8 cellular contexts compared by ENCODE assay signal in the genomic region with DNA sequence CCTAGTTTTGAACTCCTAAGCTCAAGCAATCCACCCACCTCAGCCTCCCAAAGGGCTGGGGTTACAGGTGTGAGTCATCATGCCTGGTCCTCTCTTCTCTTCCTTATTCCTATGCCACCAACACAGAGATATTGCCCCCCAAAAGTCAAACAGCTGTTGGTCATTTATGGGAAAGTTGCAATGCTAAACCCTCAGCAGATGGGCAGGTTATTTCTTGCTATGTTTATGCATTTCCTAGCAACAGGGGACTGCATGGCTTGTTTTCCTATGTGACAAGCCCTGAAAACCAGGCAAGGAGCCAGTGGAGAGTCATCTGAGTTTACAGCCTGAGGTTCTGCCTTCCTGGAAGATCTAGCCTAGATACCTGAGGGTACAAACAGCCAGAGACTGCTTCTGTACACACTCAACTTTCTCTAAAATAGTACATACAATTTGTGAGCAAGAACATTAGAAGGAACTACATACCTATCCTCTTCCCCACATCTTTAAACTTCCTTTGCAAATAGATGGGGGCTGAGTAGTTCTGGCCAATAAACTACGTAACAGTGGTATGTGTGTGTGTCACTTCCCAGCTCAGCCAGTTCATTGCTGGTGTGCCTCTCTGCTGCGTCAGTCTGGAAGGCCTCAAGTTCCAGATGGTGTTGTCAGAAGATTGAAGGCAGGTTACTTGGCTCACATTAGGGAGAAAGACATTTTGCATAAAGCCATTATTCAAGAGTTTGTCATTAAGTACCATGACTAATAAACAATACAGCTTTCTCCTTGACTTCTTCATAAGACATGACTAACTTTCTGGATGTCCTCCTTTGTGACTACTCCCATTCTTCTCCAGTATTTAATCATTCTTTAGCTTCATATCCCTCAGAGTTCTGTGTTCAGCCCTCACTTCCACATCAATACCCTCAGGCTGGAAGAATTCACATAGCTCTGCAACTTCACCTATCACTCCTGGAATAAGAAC.
DNase-seq lines count a peak whose midpoint lies in the region; TF ChIP-seq lines count a peak whose summit lies in the region.

No MANE protein-coding gene starts in this region.

- TF ChIP-seq POLR2A in ovary (IDR thresholded peaks at IDR 0.05): no peak

- H3K27ac ChIP-seq in esophagus (ENCODE audit: low read depth in 2 of 2, low read length in 1 of 2) (peak overlapping the region; percentile 86 to 87), ovary (peak overlapping the region in 1 of 2 donors; percentile 9)

- H3K36me3 ChIP-seq in esophagus (ENCODE audit: control insufficient read depth in 2 of 2, insufficient read depth in 2 of 2, low read length in 1 of 2): no peaks in the 10 kb centered on the region
- H3K36me3 ChIP-seq in ovary: no peaks in the 10 kb centered on the region

- in situ Hi-C loops in G401 (cut with HindIII; ENCODE audit: low sequenced_read_pairs): no loop called here

- intact Hi-C loops in ovary (cut with DNase I): no loop called here

- no peak for TF ChIP-seq CTCF in ovary (IDR thresholded peaks at IDR 0.05)

- no peaks in the 10 kb centered on the region for H3K9me3 ChIP-seq in esophagus (ENCODE audit: control insufficient read depth in 2 of 2, insufficient read depth in 1 of 2, low read depth in 1 of 2, low read length in 1 of 2)
- no peaks in the 10 kb centered on the region for H3K9me3 ChIP-seq in ovary

- no peak overlapping the region for H3K4me3 ChIP-seq in esophagus (ENCODE audit: low read depth in 1 of 2, low read length in 2 of 2)
- H3K4me3 ChIP-seq in ovary: no peak overlapping the region

- H3K4me1 ChIP-seq in esophagus (ENCODE audit: control insufficient read depth in 2 of 2, insufficient read depth in 2 of 2, low read length in 1 of 2): peaks cover 0 to 7% of the 10 kb centered on the region in 2 donors
- peaks cover 14% of the 10 kb centered on the region for H3K4me1 ChIP-seq in ovary (ENCODE audit: insufficient read depth)

- H3K27me3 ChIP-seq in esophagus (ENCODE audit: control insufficient read depth in 1 of 2, insufficient read depth in 2 of 2, low read length in 2 of 2): no peaks in the 10 kb centered on the region
- H3K27me3 ChIP-seq in ovary: no peaks in the 10 kb centered on the region

- TF ChIP-seq EP300 in ovary (IDR thresholded peaks at IDR 0.05): peak; percentile 92

- WGBS in esophagus, 2 donors: 8 to 14% methylated on average over 2 of the region's 2 CpGs
- WGBS in ovary, 3 donors: 14 to 22% (median 19%) methylated on average over 2 of the region's 2 CpGs

- peak; percentile 81 for DNase-seq in G401 (ENCODE audit: low spot score)
- DNase-seq in OCI-M1 (lab: John Stamatoyannopoulos, UW): peak; percentile 28
- DNase-seq in ovary: peak in 1 of 5 donors; percentile 80
- DNase-seq in 8988T: no peak
- DNase-seq in activated CD4-positive, alpha-beta T cell treated with anti-CD3 and anti-CD28 coated beads for 48 hours: no peak
- DNase-seq in stimulated activated CD8-positive, alpha-beta memory T cell treated with anti-CD3 and anti-CD28 coated beads, Interleukin-4, amount 100 ng/mL, for 48 hours: no peak
- no peak for DNase-seq in NCI-H1417 treated with DMSO at 0.1 percent for 48 hours (lab: John Stamatoyannopoulos, UW)

Comparison
In these comparisons a context has a peak if more than half of its experiments do, and no peak if none do; other contexts are left out.
1. DNase-seq: peak in G401 (single experiment) and OCI-M1 (single experiment); none in 8988T (single experiment), activated CD4-positive, alpha-beta T cell treated with anti-CD3 and anti-CD28 coated beads for 48 hours (single experiment), stimulated activated CD8-positive, alpha-beta memory T cell treated with anti-CD3 and anti-CD28 coated beads, Interleukin-4, amount 100 ng/mL, for 48 hours (single experiment) and NCI-H1417 treated with DMSO at 0.1 percent for 48 hours (single experiment).